13 cellular contexts compared by ENCODE assay signal in genomic region chr7:76464959-76465358, GRCh38. TPM values are rescaled to one million over a fixed set of nuclear protein-coding genes. Genes with fewer than 3 reads are reported as not detected.
DNase-seq lines count a peak whose midpoint lies in the region; ATAC-seq, FAIRE-seq and TF ChIP-seq lines count a peak whose summit lies in the region.
"Not testable (repeated sequence)": the region's sequence is repeated elsewhere in the genome, so short reads cannot be mapped to it uniquely, and the experiment has no call there.
"Had no signal": no experiment of that assay in that cellular context is flagged by ENCODE, and none has a peak within 500 bp of the region (broad histone marks: within the 10 kb centered on the region; RNA-seq: fewer than 3 reads in every experiment).

No MANE protein-coding gene starts in this region.

- H3K4me1 Mint-ChIP-seq in WTC11, result not testable (repeated sequence)
- H3K4me1 Mint-ChIP-seq in MCF 10A (ENCODE audit: insufficient read depth, unreplicated experiment), result peaks cover 15% of the 10 kb centered on the region

- CTCF ChIA-PET in A549 (lab: Yijun Ruan, JAX); WTC11 (lab: Charles Lee); MCF 10A (lab: Yijun Ruan, JAX): not testable (repeated sequence)

- intact Hi-C loops in MCF 10A (cut with micrococcal nuclease); colonic mucosa (cut with DNase I); left colon (cut with DNase I, micrococcal nuclease); mucosa of descending colon (cut with DNase I, micrococcal nuclease); testis (cut with DNase I; ENCODE audit: low total_unique reads): not testable (repeated sequence)

- not testable (repeated sequence) for H3K36me3 ChIP-seq in colonic mucosa; mucosa of descending colon (ENCODE audit: low read depth); testis (ENCODE audit: low read depth, missing control alignments)

- H3K27ac Mint-ChIP-seq in WTC11, result peak overlapping the region; percentile 54; the same call in 1 of the 2 replicates
- H3K27ac Mint-ChIP-seq in MCF 10A (ENCODE audit: low read depth, unreplicated experiment), result peak overlapping the region; percentile 16

- peak overlapping the region in 1 of 2 experiments; percentile 73; a peak in 3 of 6 replicates for H3K27ac ChIP-seq in A549
- H3K27ac ChIP-seq in colonic mucosa, result peak overlapping the region; percentile 32
- H3K27ac ChIP-seq in testis, result peak overlapping the region; percentile 4 to 24

- ATAC-seq in A549, WTC11: not testable (repeated sequence)
- peak; percentile 7 for ATAC-seq in left colon
- peak; percentile 4 for ATAC-seq in mucosa of descending colon

- H3K4me3 ChIP-seq in A549, colonic mucosa, mucosa of descending colon, testis: not testable (repeated sequence)

- not testable (repeated sequence) for H3K4me3 Mint-ChIP-seq in WTC11; MCF 10A (ENCODE audit: unreplicated experiment)

- POLR2A ChIA-PET in A549 (lab: Yijun Ruan, JAX); WTC11 (lab: Charles Lee); MCF 10A (lab: Yijun Ruan, JAX): not testable (repeated sequence)

- not testable (repeated sequence) for FAIRE-seq in A549 (lab: Jason Lieb, UNC)

- peak overlapping the region; percentile 73 for H3K4me2 ChIP-seq in A549

- H3K9me3 ChIP-seq in A549, colonic mucosa, mucosa of descending colon, testis: not testable (repeated sequence)

- TF ChIP-seq CTCF in A549 (IDR thresholded peaks at IDR 0.05); WTC11 (IDR thresholded peaks at IDR 0.05); MCF 10A (IDR thresholded peaks at IDR 0.05; ENCODE audit: unreplicated experiment); colonic mucosa (IDR thresholded peaks at IDR 0.05); mucosa of descending colon (IDR thresholded peaks at IDR 0.05); testis (IDR thresholded peaks at IDR 0.05): not testable (repeated sequence)

- H3K9me3 Mint-ChIP-seq in WTC11; MCF 10A (ENCODE audit: unreplicated experiment): not testable (repeated sequence)

- H3K27me3 ChIP-seq in colonic mucosa, testis: not testable (repeated sequence)

- TF ChIP-seq EP300 in A549 (IDR thresholded peaks at IDR 0.05), result not testable (repeated sequence)

- not testable (repeated sequence) for TF ChIP-seq RAD21 in A549 (conservative IDR thresholded peaks at IDR 0.05 in 1 of 2, IDR thresholded peaks at IDR 0.05 in 1 of 2)

- DNase-seq in A549 (ENCODE audit: low read depth in 1 of 2, low spot score in 1 of 2); WTC11 (ENCODE audit: low spot score); MCF 10A (ENCODE audit: unreplicated experiment); testis: not testable (repeated sequence)
- DNase-seq in colonic mucosa, result peak; percentile 53
- DNase-seq in left colon, result peak; percentile 17 to 40
- DNase-seq in mucosa of descending colon, result peak in 2 of 3 donors; percentile 32 to 41

- not testable (repeated sequence) for H3K27me3 Mint-ChIP-seq in WTC11 (ENCODE audit: low read depth); MCF 10A (ENCODE audit: insufficient read depth, unreplicated experiment)

- not testable (repeated sequence) for H3K9ac ChIP-seq in colonic mucosa (ENCODE audit: low read depth in 2 of 2, low read length in 2 of 2)

- BruUV-seq in MCF 10A (replicated peaks; lab: Mats Ljungman, UMichigan), result not testable (repeated sequence)

- H3K4me1 ChIP-seq in A549, result peaks cover 33% of the 10 kb centered on the region
- H3K4me1 ChIP-seq in colonic mucosa; mucosa of descending colon (ENCODE audit: low read depth); testis: not testable (repeated sequence)

- TF ChIP-seq POLR2A in A549 (IDR thresholded peaks at IDR 0.05; ENCODE audit: low read length); testis (IDR thresholded peaks at IDR 0.05): not testable (repeated sequence)

- WGBS in A549 (ENCODE audit: missing lambda C conversion rate), result 66% methylated on average over 5 of the region's 5 CpGs
- WGBS in testis, 2 donors, result 74 to 93% methylated on average over 2 to 5 of the region's 5 CpGs

- H3K36me3 Mint-ChIP-seq in WTC11; MCF 10A (ENCODE audit: insufficient read depth, unreplicated experiment): not testable (repeated sequence)

RNA-seq across cellular contexts. Expression of gene DTX2, which starts 3.5 kb away (rescaled TPM):
- polyA plus RNA-seq in A549 (2011; rRNA removed) (11.2 and 13.4 TPM in 2 replicates), A549 (2017; fragmentation: RNase III; extraction: RNeasy Plus Mini Kit Qiagen cat#74134 plus additional on column Dnase treatment) (52.7 to 59.1 TPM (median 52.7 TPM) in 3 replicates), testis (ENCODE audit: insufficient read depth, low read depth, low replicate concordance) (65.1 TPM)
- polyA plus RNA-seq in A549 (2012; cell fraction: cytosol; rRNA removed), result 31.2 and 39.4 TPM in 2 replicates
- 124 and 146 TPM in 2 replicates for polyA plus RNA-seq in A549 (2012; cell fraction: nucleus; rRNA removed)
- 30.9 and 46.6 TPM in 2 replicates for polyA minus RNA-seq in A549 (2011; rRNA and poly(A)+ RNA removed)
- total RNA-seq in WTC11 (2021) (60.9 to 79.2 TPM (median 62.1 TPM) in 3 replicates), MCF 10A (2022) (29.9 and 35.2 TPM in 2 replicates), colonic mucosa (10 to 100 TPM; 61.7 to 91.1 TPM), left colon (100 to 1,000 TPM in 1 of 2 donors, 10 to 100 TPM in 1; 57.9 to 120 TPM), mucosa of descending colon (10 to 100 TPM; 52.3 to 91.6 (median 83.7) TPM), testis (100 to 1,000 TPM; 200 to 239 TPM)

RNA-seq across cellular contexts. Expression of gene ZP3, which starts 40.2 kb away (rescaled TPM):
- polyA plus RNA-seq in A549 (2011; rRNA removed) (26.5 and 38.6 TPM in 2 replicates), A549 (2017; fragmentation: RNase III; extraction: RNeasy Plus Mini Kit Qiagen cat#74134 plus additional on column Dnase treatment) (19.5 to 21.4 TPM (median 20.1 TPM) in 3 replicates), testis (ENCODE audit: insufficient read depth, low read depth, low replicate concordance) (2.0 TPM)
- polyA plus RNA-seq in A549 (2012; cell fraction: cytosol; rRNA removed), result 23.7 and 28.6 TPM in 2 replicates
- polyA plus RNA-seq in A549 (2012; cell fraction: nucleus; rRNA removed), result 31.7 and 32.8 TPM in 2 replicates
- polyA minus RNA-seq in A549 (2011; rRNA and poly(A)+ RNA removed), result 80.6 and 90.3 TPM in 2 replicates
- total RNA-seq in WTC11 (2021) (1.8 to 9.3 TPM (median 3.3 TPM) in 3 replicates), MCF 10A (2022) (5.6 TPM in 2 replicates), colonic mucosa (10 to 100 TPM in 1 of 2 donors, 1 to 10 TPM in 1; 4.8 to 13.9 TPM), left colon (1 to 10 TPM; 3.3 to 5.9 TPM), mucosa of descending colon (10 to 100 TPM in 2 of 3 donors, 1 to 10 TPM in 1; 4.4 to 16.1 (median 10.8) TPM), testis (1 to 10 TPM; 1.7 to 3.5 TPM)

RNA-seq across cellular contexts. Expression of gene UPK3B, which starts 45.4 kb away (rescaled TPM):
- 2.2 and 2.3 TPM in 2 replicates for polyA plus RNA-seq in A549 (2011; rRNA removed)
- 4.8 and 9.2 TPM in 2 replicates for polyA plus RNA-seq in A549 (2012; cell fraction: cytosol; rRNA removed)
- polyA plus RNA-seq in A549 (2012; cell fraction: nucleus; rRNA removed), result 8.1 and 12.2 TPM in 2 replicates
- 19.4 to 20.9 TPM (median 20.6 TPM) in 3 replicates for polyA plus RNA-seq in A549 (2017; fragmentation: RNase III; extraction: RNeasy Plus Mini Kit Qiagen cat#74134 plus additional on column Dnase treatment)
- 1.9 and 2.9 TPM in 2 replicates for polyA minus RNA-seq in A549 (2011; rRNA and poly(A)+ RNA removed)
- 1.4 to 3.6 TPM (median 3.2 TPM) in 3 replicates for total RNA-seq in WTC11 (2021)
- 1.0 and 1.1 TPM in 2 replicates for total RNA-seq in MCF 10A (2022)
- 1 to 10 TPM in 1 of 2 donors, under 1 TPM in 1; 0.72 to 2.6 TPM for total RNA-seq in colonic mucosa
- total RNA-seq in left colon, result 1 to 10 TPM; 2.5 to 7.2 TPM
- 1 to 10 TPM; 2.2 to 4.3 (median 3.6) TPM for total RNA-seq in mucosa of descending colon
- total RNA-seq in testis, result 10 to 100 TPM; 19.1 to 27.1 TPM
- 66.8 TPM for polyA plus RNA-seq in testis (ENCODE audit: insufficient read depth, low read depth, low replicate concordance)
- total RNA-seq: A673, Daoy had no signal
- polyA plus RNA-seq: AG04450; CD14-positive monocyte; CD4-positive, alpha-beta memory T cell had no signal

RNA-seq across cellular contexts. Expression of gene SSC4D, which starts 55.5 kb away (rescaled TPM):
- polyA plus RNA-seq in A549 (2011; rRNA removed), result 0.45 and 0.91 TPM in 2 replicates
- polyA plus RNA-seq in A549 (2012; cell fraction: cytosol; rRNA removed), result 1.1 and 1.4 TPM in 2 replicates
- polyA plus RNA-seq in A549 (2012; cell fraction: nucleus; rRNA removed), result 1.7 and 2.3 TPM in 2 replicates
- polyA plus RNA-seq in A549 (2017; fragmentation: RNase III; extraction: RNeasy Plus Mini Kit Qiagen cat#74134 plus additional on column Dnase treatment), result 0.79 to 1.0 TPM (median 1.0 TPM) in 3 replicates
- polyA minus RNA-seq in A549 (2011; rRNA and poly(A)+ RNA removed), result 0.66 and 0.92 TPM in 2 replicates
- 18.1 to 27.9 TPM (median 24.4 TPM) in 3 replicates for total RNA-seq in WTC11 (2021)
- total RNA-seq in MCF 10A (2022), result 0.42 and 0.58 TPM in 2 replicates
- under 1 TPM; 0.42 to 0.45 TPM for total RNA-seq in colonic mucosa
- total RNA-seq in left colon, result under 1 TPM; 0.15 to 0.50 TPM
- total RNA-seq in mucosa of descending colon, result under 1 TPM in 2 of 3 donors, not detected in 1; 0.32 to 0.72 TPM
- total RNA-seq in testis, result 1 to 10 TPM; 1.8 to 2.3 TPM
- 2.8 TPM for polyA plus RNA-seq in testis (ENCODE audit: insufficient read depth, low read depth, low replicate concordance)
- total RNA-seq: CD4-positive, alpha-beta memory T cell; CD4-positive, CD25-positive, alpha-beta regulatory T cell had no signal
